Comparison of ENCODE assay signal across 12 cellular contexts in the genomic region with DNA sequence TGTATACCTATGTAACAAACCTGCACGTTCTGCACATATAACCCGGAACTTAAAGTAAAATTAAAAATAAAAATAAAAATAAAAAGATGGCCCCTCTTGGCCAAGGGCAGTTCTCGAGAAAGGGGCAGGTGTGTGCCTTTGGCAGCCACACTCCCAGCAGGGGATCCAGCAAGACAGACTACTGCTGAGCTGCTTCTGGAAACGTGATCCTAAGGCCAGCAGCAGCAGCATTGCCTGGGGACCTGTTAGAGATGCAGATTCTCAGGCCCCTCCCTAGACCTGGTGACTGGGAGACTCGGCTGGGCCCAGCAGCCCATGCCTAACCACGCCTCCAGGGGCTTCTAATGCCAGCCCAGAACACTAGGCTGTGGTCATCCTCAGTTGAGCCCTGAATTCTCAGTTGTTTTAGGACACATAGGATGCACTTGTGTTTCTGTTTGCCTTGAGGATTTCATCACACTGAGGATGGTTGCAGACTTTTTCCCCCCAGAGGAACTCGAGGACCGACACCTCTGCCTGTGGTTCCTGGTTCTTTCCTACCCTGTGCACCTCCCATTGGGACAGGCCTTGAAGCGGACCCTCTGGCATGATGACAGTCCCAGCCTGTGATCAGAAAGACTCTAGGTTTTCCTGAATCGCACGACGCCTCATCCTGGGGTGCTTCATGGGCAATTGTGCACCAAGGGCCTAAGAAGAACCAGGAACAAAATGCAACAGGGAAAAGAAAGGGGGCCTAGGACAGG.
DNase-seq lines count a peak whose midpoint lies in the region; ATAC-seq lines count a peak whose summit lies in the region.
"Had no signal": no experiment of that assay in that cellular context is flagged by ENCODE, and none has a peak within 500 bp of the region (broad histone marks: within the 10 kb centered on the region; RNA-seq: fewer than 3 reads in every experiment).

No MANE protein-coding gene starts in this region.

- H3K27ac Mint-ChIP-seq in activated naive CD4-positive, alpha-beta T cell treated with anti-CD3 and anti-CD28 coated beads, Interleukin-2, amount 50 U/mL, for 24 hours: no peak overlapping the region
- H3K27ac Mint-ChIP-seq in activated naive CD8-positive, alpha-beta T cell treated with anti-CD3 and anti-CD28 coated beads, Interleukin-2, amount 10 ng/mL, durations not matched to agents 7 days and 5 days: peak overlapping the region; percentile 82
- H3K27ac Mint-ChIP-seq in natural killer cell treated with Interleukin-12 subunit alpha and Interleukin-12 subunit beta and Interleukin-15 and Interleukin-18, amount 100 ng/mL, for 72 hours: peak overlapping the region; percentile 72 to 80
- H3K27ac Mint-ChIP-seq in stimulated activated memory B cell treated with anti-CD40 and anti-IgM and Interleukin-4, amounts not matched to agents 10 μg/mL and 1 μg/mL and 100 μg/mL, for 72 hours: no peak overlapping the region

- no peak for ATAC-seq in activated naive CD8-positive, alpha-beta T cell treated with anti-CD3 and anti-CD28 coated beads, Interleukin-2, amount 10 ng/mL, durations not matched to agents 7 days and 5 days (ENCODE audit: low read depth)
- no peak for ATAC-seq in natural killer cell treated with Interleukin-12 subunit alpha and Interleukin-12 subunit beta and Interleukin-15 and Interleukin-18, amount 100 ng/mL, for 72 hours
- no peak for ATAC-seq in stimulated activated memory B cell treated with anti-CD40 and anti-IgM and Interleukin-4, amounts not matched to agents 10 μg/mL and 1 μg/mL and 100 μg/mL, for 72 hours
- no peak for ATAC-seq in GM21423 (IDR thresholded peaks at IDR 0.05; ENCODE audit: unreplicated experiment)
- ATAC-seq: PC-3; stimulated activated naive B cell treated with anti-CD40 and anti-IgM and Interleukin-4, amounts not matched to agents 10 μg/mL and 1 μg/mL and 100 μg/mL, for 72 hours had no signal

- no peaks in the 10 kb centered on the region for H3K36me3 Mint-ChIP-seq in activated naive CD4-positive, alpha-beta T cell treated with anti-CD3 and anti-CD28 coated beads, Interleukin-2, amount 50 U/mL, for 24 hours
- H3K36me3 Mint-ChIP-seq in activated naive CD8-positive, alpha-beta T cell treated with anti-CD3 and anti-CD28 coated beads, Interleukin-2, amount 10 ng/mL, durations not matched to agents 7 days and 5 days: peaks cover 3% of the 10 kb centered on the region
- no peaks in the 10 kb centered on the region for H3K36me3 Mint-ChIP-seq in natural killer cell treated with Interleukin-12 subunit alpha and Interleukin-12 subunit beta and Interleukin-15 and Interleukin-18, amount 100 ng/mL, for 72 hours
- H3K36me3 Mint-ChIP-seq in stimulated activated memory B cell treated with anti-CD40 and anti-IgM and Interleukin-4, amounts not matched to agents 10 μg/mL and 1 μg/mL and 100 μg/mL, for 72 hours: no peaks in the 10 kb centered on the region
- H3K36me3 Mint-ChIP-seq: stimulated activated naive B cell treated with anti-CD40 and anti-IgM and Interleukin-4, amounts not matched to agents 10 μg/mL and 1 μg/mL and 100 μg/mL, for 72 hours had no signal

- no peaks in the 10 kb centered on the region for H3K9me3 Mint-ChIP-seq in activated naive CD4-positive, alpha-beta T cell treated with anti-CD3 and anti-CD28 coated beads, Interleukin-2, amount 50 U/mL, for 24 hours
- H3K9me3 Mint-ChIP-seq in activated naive CD8-positive, alpha-beta T cell treated with anti-CD3 and anti-CD28 coated beads, Interleukin-2, amount 10 ng/mL, durations not matched to agents 7 days and 5 days: no peaks in the 10 kb centered on the region
- H3K9me3 Mint-ChIP-seq in natural killer cell treated with Interleukin-12 subunit alpha and Interleukin-12 subunit beta and Interleukin-15 and Interleukin-18, amount 100 ng/mL, for 72 hours: no peaks in the 10 kb centered on the region
- H3K9me3 Mint-ChIP-seq in stimulated activated memory B cell treated with anti-CD40 and anti-IgM and Interleukin-4, amounts not matched to agents 10 μg/mL and 1 μg/mL and 100 μg/mL, for 72 hours: no peaks in the 10 kb centered on the region
- H3K9me3 Mint-ChIP-seq: stimulated activated naive B cell treated with anti-CD40 and anti-IgM and Interleukin-4, amounts not matched to agents 10 μg/mL and 1 μg/mL and 100 μg/mL, for 72 hours had no signal

- peak overlapping the region; percentile 23 for H3K4me3 Mint-ChIP-seq in activated naive CD4-positive, alpha-beta T cell treated with anti-CD3 and anti-CD28 coated beads, Interleukin-2, amount 50 U/mL, for 24 hours
- peak overlapping the region; percentile 71 for H3K4me3 Mint-ChIP-seq in activated naive CD8-positive, alpha-beta T cell treated with anti-CD3 and anti-CD28 coated beads, Interleukin-2, amount 10 ng/mL, durations not matched to agents 7 days and 5 days
- H3K4me3 Mint-ChIP-seq in natural killer cell treated with Interleukin-12 subunit alpha and Interleukin-12 subunit beta and Interleukin-15 and Interleukin-18, amount 100 ng/mL, for 72 hours: peak overlapping the region; percentile 83
- H3K4me3 Mint-ChIP-seq in stimulated activated memory B cell treated with anti-CD40 and anti-IgM and Interleukin-4, amounts not matched to agents 10 μg/mL and 1 μg/mL and 100 μg/mL, for 72 hours: no peak overlapping the region
- H3K4me3 Mint-ChIP-seq: stimulated activated naive B cell treated with anti-CD40 and anti-IgM and Interleukin-4, amounts not matched to agents 10 μg/mL and 1 μg/mL and 100 μg/mL, for 72 hours had no signal

- POLR2A ChIA-PET in activated naive CD8-positive, alpha-beta T cell treated with anti-CD3 and anti-CD28 coated beads, Interleukin-2, amount 10 ng/mL, durations not matched to agents 7 days and 5 days (lab: Charles Lee): interaction anchor here (1.0 to 3.1 kb wide), 3 partner anchors 8 to 78 kb away, joined by 3 to 15 read pairs (median 10); no protein-coding TSS in a partner anchor

- peaks cover 48% of the 10 kb centered on the region for H3K4me1 Mint-ChIP-seq in activated naive CD4-positive, alpha-beta T cell treated with anti-CD3 and anti-CD28 coated beads, Interleukin-2, amount 50 U/mL, for 24 hours
- H3K4me1 Mint-ChIP-seq in activated naive CD8-positive, alpha-beta T cell treated with anti-CD3 and anti-CD28 coated beads, Interleukin-2, amount 10 ng/mL, durations not matched to agents 7 days and 5 days: peaks cover 44% of the 10 kb centered on the region
- H3K4me1 Mint-ChIP-seq in natural killer cell treated with Interleukin-12 subunit alpha and Interleukin-12 subunit beta and Interleukin-15 and Interleukin-18, amount 100 ng/mL, for 72 hours (ENCODE audit: low read depth in 2 of 2): peaks cover 36 to 42% of the 10 kb centered on the region in 2 donors
- H3K4me1 Mint-ChIP-seq in stimulated activated memory B cell treated with anti-CD40 and anti-IgM and Interleukin-4, amounts not matched to agents 10 μg/mL and 1 μg/mL and 100 μg/mL, for 72 hours: peaks cover 12% of the 10 kb centered on the region

- DNase-seq in activated naive CD4-positive, alpha-beta T cell (lab: John Stamatoyannopoulos, UW): no peak
- DNase-seq in NCI-H187 (lab: John Stamatoyannopoulos, UW) (peak; percentile 30 to 33), cerebellar nuclear complex (lab: John Stamatoyannopoulos, UW) (no peak)
- no peak for DNase-seq in activated naive CD8-positive, alpha-beta T cell treated with anti-CD3 and anti-CD28 coated beads, Interleukin-2, amount 10 ng/mL, durations not matched to agents 7 days and 5 days
- no peak for DNase-seq in natural killer cell treated with Interleukin-12 subunit alpha and Interleukin-12 subunit beta and Interleukin-15 and Interleukin-18, amount 100 ng/mL, for 72 hours (ENCODE audit: low spot score)
- DNase-seq: midbrain; NCI-H2171; PC-3; stimulated activated naive B cell treated with anti-CD40 and anti-IgM and Interleukin-4, amounts not matched to agents 10 μg/mL and 1 μg/mL and 100 μg/mL, for 72 hours had no signal

- H3K27me3 Mint-ChIP-seq in activated naive CD4-positive, alpha-beta T cell treated with anti-CD3 and anti-CD28 coated beads, Interleukin-2, amount 50 U/mL, for 24 hours: no peaks in the 10 kb centered on the region
- peaks cover 47% of the 10 kb centered on the region for H3K27me3 Mint-ChIP-seq in activated naive CD8-positive, alpha-beta T cell treated with anti-CD3 and anti-CD28 coated beads, Interleukin-2, amount 10 ng/mL, durations not matched to agents 7 days and 5 days
- peaks cover 24 to 27% of the 10 kb centered on the region in 2 donors for H3K27me3 Mint-ChIP-seq in natural killer cell treated with Interleukin-12 subunit alpha and Interleukin-12 subunit beta and Interleukin-15 and Interleukin-18, amount 100 ng/mL, for 72 hours
- H3K27me3 Mint-ChIP-seq in stimulated activated memory B cell treated with anti-CD40 and anti-IgM and Interleukin-4, amounts not matched to agents 10 μg/mL and 1 μg/mL and 100 μg/mL, for 72 hours: peaks cover 8% of the 10 kb centered on the region

Comparison
In these comparisons a context has a peak if more than half of its experiments do, and no peak if none do; other contexts are left out.
1. H3K27ac Mint-ChIP-seq: peak in activated naive CD8-positive, alpha-beta T cell treated with anti-CD3 and anti-CD28 coated beads, Interleukin-2, amount 10 ng/mL, durations not matched to agents 7 days and 5 days (single experiment) and natural killer cell treated with Interleukin-12 subunit alpha and Interleukin-12 subunit beta and Interleukin-15 and Interleukin-18, amount 100 ng/mL, for 72 hours (2 of 2); none in activated naive CD4-positive, alpha-beta T cell treated with anti-CD3 and anti-CD28 coated beads, Interleukin-2, amount 50 U/mL, for 24 hours (single experiment) and stimulated activated memory B cell treated with anti-CD40 and anti-IgM and Interleukin-4, amounts not matched to agents 10 μg/mL and 1 μg/mL and 100 μg/mL, for 72 hours (single experiment).
2. DNase-seq: peak in NCI-H187 (2 of 2); none in activated naive CD4-positive, alpha-beta T cell (0 of 4), activated naive CD8-positive, alpha-beta T cell treated with anti-CD3 and anti-CD28 coated beads, Interleukin-2, amount 10 ng/mL, durations not matched to agents 7 days and 5 days (single experiment), natural killer cell treated with Interleukin-12 subunit alpha and Interleukin-12 subunit beta and Interleukin-15 and Interleukin-18, amount 100 ng/mL, for 72 hours (single experiment) and cerebellar nuclear complex (0 of 2).